27 cellular contexts compared by ENCODE assay signal in the genomic region with DNA sequence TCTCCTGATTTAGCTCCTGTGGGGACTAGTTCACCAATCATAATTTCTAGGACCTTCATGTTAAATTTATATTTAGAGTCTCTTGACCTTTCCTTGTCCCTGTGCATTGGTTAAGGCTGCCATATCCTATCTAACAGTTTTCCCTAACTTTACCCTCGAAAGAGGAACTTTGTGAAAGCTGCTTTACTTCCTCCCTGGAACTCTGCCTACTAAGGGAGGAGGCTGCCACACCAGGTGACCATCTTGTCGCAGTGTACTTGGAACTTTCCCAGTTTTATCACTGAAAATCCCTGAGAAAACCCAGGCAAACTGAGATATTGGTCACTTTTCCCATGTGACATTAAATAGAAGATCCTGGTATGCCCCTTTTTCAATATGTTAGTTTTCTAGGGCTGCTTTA.
"Had no signal": no experiment of that assay in that cellular context is flagged by ENCODE, and none has a peak within 500 bp of the region (broad histone marks: within the 10 kb centered on the region; RNA-seq: fewer than 3 reads in every experiment).

No MANE protein-coding gene starts in this region.

- H3K4me1 ChIP-seq: neural progenitor cell, parathyroid adenoma, psoas muscle, right lobe of liver, sigmoid colon, stomach, thyroid gland, tibial nerve, uterus had no signal

- ATAC-seq: naive thymus-derived CD8-positive, alpha-beta T cell; natural killer cell treated with Interleukin-12 subunit alpha and Interleukin-12 subunit beta and Interleukin-15 and Interleukin-18, amount 100 ng/mL, for 72 hours; psoas muscle; right cardiac atrium; right lobe of liver; stimulated activated effector memory CD8-positive, alpha-beta T cell treated with anti-CD3 and anti-CD28 coated beads, Interleukin-12 subunit alpha, Interleukin-12 subunit beta, amount 100 ng/mL, for 72 hours; stimulated activated naive B cell treated with anti-CD40 and anti-IgM and Interleukin-4, amounts not matched to agents 10 μg/mL and 1 μg/mL and 100 μg/mL, for 72 hours had no signal

- H3K27ac ChIP-seq: neural progenitor cell, ovary, parathyroid adenoma, psoas muscle, right lobe of liver, sigmoid colon, stomach, thoracic aorta, thyroid gland, tibial nerve, upper lobe of left lung, uterus had no signal

- DNase-seq: naive thymus-derived CD8-positive, alpha-beta T cell; nephron progenitor cell; occipital lobe; ovary; posterior cingulate gyrus; psoas muscle; right cardiac atrium; right lobe of liver; sigmoid colon; small intestine; stimulated activated CD4-positive, alpha-beta T cell treated with anti-CD3 and anti-CD28 coated beads, Interleukin-15, amount 100 ng/mL, for 24 hours; stimulated activated CD4-positive, alpha-beta T cell treated with anti-CD3 and anti-CD28 coated beads, Interleukin-2, amount 100 ng/mL, for 24 hours; stimulated activated CD4-positive, alpha-beta T cell treated with anti-CD3 and anti-CD28 coated beads, Interleukin-2, amount 100 ng/mL, for 48 hours; stimulated activated CD4-positive, alpha-beta T cell treated with anti-CD3 and anti-CD28 coated beads, Interleukin-4, amount 100 ng/mL, for 24 hours; stimulated activated naive B cell treated with anti-CD40 and anti-IgM and Interleukin-4, amounts not matched to agents 10 μg/mL and 1 μg/mL and 100 μg/mL, for 72 hours; stimulated activated naive CD4-positive, alpha-beta T cell treated with Interleukin-2 at 50 U/mL for 16 hours; stomach; thyroid gland; trophoblast cell; upper lobe of left lung; uterus had no signal

- H3K36me3 ChIP-seq: neural progenitor cell, ovary, right lobe of liver, sigmoid colon, stomach, thoracic aorta, thyroid gland, tibial nerve, upper lobe of left lung, uterus had no signal

- H3K4me2 ChIP-seq: neural progenitor cell had no signal

- H3K4me3 ChIP-seq: neural progenitor cell, ovary, psoas muscle, right lobe of liver, sigmoid colon, stomach, thoracic aorta, thyroid gland, tibial nerve, upper lobe of left lung, uterus had no signal

- H3K27me3 ChIP-seq: neural progenitor cell, ovary, right lobe of liver, sigmoid colon, stomach, thyroid gland, tibial nerve, upper lobe of left lung, uterus had no signal

- H3K9ac ChIP-seq: neural progenitor cell, parathyroid adenoma had no signal

- H3K9me3 ChIP-seq: ovary, psoas muscle, right lobe of liver, sigmoid colon, stomach, thoracic aorta, thyroid gland, tibial nerve, upper lobe of left lung, uterus had no signal

- H2AFZ ChIP-seq: neural progenitor cell, parathyroid adenoma had no signal
